ENCODE assay signal across 1 cellular context in genomic region chrX:18354369-18355329, GRCh38.
TF ChIP-seq lines count a peak whose summit lies in the region.

Gene SCML2, minus strand, starts transcription at chrX:18354688. Its CDS starts 20,617 bp downstream, at chrX:18334071.

TF ChIP-seq in HEK293, 187 proteins besides CTCF, POLR2A, EP300 and RAD21 (continued from another document):
- 0 out of 2 replicates have a peak, but pooled peaks have one; percentile 7 for TF ChIP-seq ZIC2 (tag by site-specific recombination; IDR thresholded peaks at IDR 0.05)
- TF ChIP-seq ZNF776 (tag by site-specific recombination; IDR thresholded peaks at IDR 0.05; ENCODE audit: borderline replicate concordance) = no peak
- TF ChIP-seq ZBTB11 (tag by site-specific recombination; conservative IDR thresholded peaks at IDR 0.05; ENCODE audit: low read depth) = 0 out of 2 replicates have a peak, but pooled peaks have one; percentile 11
- peak; percentile 38; the same call in 1 of the 2 replicates for TF ChIP-seq ZBTB20 (tag by site-specific recombination; IDR thresholded peaks at IDR 0.05)
- TF ChIP-seq ZNF132 (tag by site-specific recombination; IDR thresholded peaks at IDR 0.05; ENCODE audit: borderline replicate concordance) = no peak
- TF ChIP-seq FEZF1 (tag by site-specific recombination; IDR thresholded peaks at IDR 0.05) = peak; percentile 58
- no peak for TF ChIP-seq ZNF274 (IDR thresholded peaks at IDR 0.05; ENCODE audit: low read length)
- TF ChIP-seq ZNF274 (tag by site-specific recombination; IDR thresholded peaks at IDR 0.05; ENCODE audit: borderline replicate concordance) = no peak
- TF ChIP-seq, protein P1, sequence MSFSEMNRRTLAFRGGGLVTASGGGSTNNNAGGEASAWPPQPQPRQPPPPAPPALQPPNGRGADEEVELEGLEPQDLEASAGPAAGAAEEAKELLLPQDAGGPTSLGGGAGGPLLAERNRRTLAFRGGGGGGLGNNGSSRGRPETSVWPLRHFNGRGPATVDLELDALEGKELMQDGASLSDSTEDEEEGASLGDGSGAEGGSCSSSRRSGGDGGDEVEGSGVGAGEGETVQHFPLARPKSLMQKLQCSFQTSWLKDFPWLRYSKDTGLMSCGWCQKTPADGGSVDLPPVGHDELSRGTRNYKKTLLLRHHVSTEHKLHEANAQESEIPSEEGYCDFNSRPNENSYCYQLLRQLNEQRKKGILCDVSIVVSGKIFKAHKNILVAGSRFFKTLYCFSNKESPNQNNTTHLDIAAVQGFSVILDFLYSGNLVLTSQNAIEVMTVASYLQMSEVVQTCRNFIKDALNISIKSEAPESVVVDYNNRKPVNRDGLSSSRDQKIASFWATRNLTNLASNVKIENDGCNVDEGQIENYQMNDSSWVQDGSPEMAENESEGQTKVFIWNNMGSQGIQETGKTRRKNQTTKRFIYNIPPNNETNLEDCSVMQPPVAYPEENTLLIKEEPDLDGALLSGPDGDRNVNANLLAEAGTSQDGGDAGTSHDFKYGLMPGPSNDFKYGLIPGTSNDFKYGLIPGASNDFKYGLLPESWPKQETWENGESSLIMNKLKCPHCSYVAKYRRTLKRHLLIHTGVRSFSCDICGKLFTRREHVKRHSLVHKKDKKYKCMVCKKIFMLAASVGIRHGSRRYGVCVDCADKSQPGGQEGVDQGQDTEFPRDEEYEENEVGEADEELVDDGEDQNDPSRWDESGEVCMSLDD (tag by site-specific recombination; IDR thresholded peaks at IDR 0.05) = 0 out of 2 replicates have a peak, but pooled peaks have one; percentile 25
- TF ChIP-seq ZNF558 (tag by site-specific recombination; IDR thresholded peaks at IDR 0.05) = no peak
